20 cellular contexts compared by ENCODE assay signal in genomic region chr3:162119651-162120050, GRCh38.
"Had no signal": no experiment of that assay in that cellular context is flagged by ENCODE, and none has a peak within 500 bp of the region (broad histone marks: within the 10 kb centered on the region; RNA-seq: fewer than 3 reads in every experiment).

No MANE protein-coding gene starts in this region.

- H3K36me3 ChIP-seq: MG63, SJCRH30 had no signal

- H3K27ac ChIP-seq: SJCRH30 had no signal

- H3K9me3 ChIP-seq: MG63, SJCRH30 had no signal

- ATAC-seq: HepG2 had no signal

- H3K4me3 ChIP-seq: MG63, SJCRH30 had no signal

- H3K4me1 ChIP-seq: SJCRH30 had no signal

- H3K27me3 ChIP-seq: MG63, SJCRH30 had no signal

- DNase-seq: IMR-90, Karpas-422, KG1, MG63, NCI-H1092, NCI-H1105 treated with DMSO at 0.1 percent for 48 hours, NCI-H1417 treated with DMSO at 0.1 percent for 48 hours, NCI-H146, NCI-H1694 treated with DMSO at 0.1 percent for 48 hours, NCI-H1930, NCI-H2081, NCI-H2107, NCI-H2227 treated with DMSO at 0.1 percent for 48 hours, NCI-H524, NCI-H69, NCI-H774, RPMI8226, SHP77 treated with DMSO at 0.1 percent for 48 hours, SJCRH30 had no signal
